ENCODE assay signal across 21 cellular contexts in genomic region chr16:81464279-81464678, GRCh38.
"Had no signal": no experiment of that assay in that cellular context is flagged by ENCODE, and none has a peak within 500 bp of the region (broad histone marks: within the 10 kb centered on the region; RNA-seq: fewer than 3 reads in every experiment).

No MANE protein-coding gene starts in this region.

- H3K4me2 ChIP-seq: hepatocyte had no signal

- H3K4me3 ChIP-seq: dorsolateral prefrontal cortex, hepatocyte, lower lobe of right lung, tibial nerve, uterus had no signal

- H3K9me3 Mint-ChIP-seq: activated naive CD8-positive, alpha-beta T cell treated with anti-CD3 and anti-CD28 coated beads for 36 hours; activated T-helper 1 cell treated with anti-CD3 and anti-CD28 coated beads, Interleukin-12 subunit alpha, Interleukin-12 subunit beta, Interleukin-2, Interleukin-4 antibody, amounts not matched to agents 30 ng/mL and 10 ng/mL and 1 ng/mL, durations not matched to agents 14 hours and 24 hours and 36 hours; stimulated activated naive CD8-positive, alpha-beta T cell treated with anti-CD3 and anti-CD28 coated beads, Interleukin-15, Interleukin-2, amounts not matched to agents 100 ng/mL and 50 ng/mL, for 24 hours had no signal

- DNase-seq: activated CD4-positive, alpha-beta T cell treated with anti-CD3 and anti-CD28 coated beads for 1 hour; activated CD4-positive, alpha-beta T cell treated with anti-CD3 and anti-CD28 coated beads, Interleukin-2, amount 50 U/mL, for 4 hours; activated gamma-delta T cell treated with Interleukin-2 at 50 U/mL for 16 hours; activated naive CD8-positive, alpha-beta T cell treated with anti-CD3 and anti-CD28 coated beads for 36 hours; activated T-cell treated with anti-CD3 and anti-CD28 coated beads for 4 hours; amniotic stem cell; dorsolateral prefrontal cortex; foreskin fibroblast; islet precursor cell; lower lobe of right lung; stimulated activated CD4-positive, alpha-beta T cell treated with anti-CD3 and anti-CD28 coated beads, Interleukin-12 subunit alpha, Interleukin-12 subunit beta, amount 100 ng/mL, for 4 hours; stimulated activated CD4-positive, alpha-beta T cell treated with anti-CD3 and anti-CD28 coated beads, Interleukin-1b, Interleukin-23, amount 100 ng/mL, for 48 hours; T-helper 17 cell; uterus had no signal

- H3K9me3 ChIP-seq: lower lobe of right lung, tibial nerve, uterus had no signal

- H3K27ac Mint-ChIP-seq: activated naive CD8-positive, alpha-beta T cell treated with anti-CD3 and anti-CD28 coated beads for 36 hours; activated T-helper 1 cell treated with anti-CD3 and anti-CD28 coated beads, Interleukin-12 subunit alpha, Interleukin-12 subunit beta, Interleukin-2, Interleukin-4 antibody, amounts not matched to agents 30 ng/mL and 10 ng/mL and 1 ng/mL, durations not matched to agents 14 hours and 24 hours and 36 hours; progenitor cell of endocrine pancreas; stimulated activated naive CD8-positive, alpha-beta T cell treated with anti-CD3 and anti-CD28 coated beads, Interleukin-15, Interleukin-2, amounts not matched to agents 100 ng/mL and 50 ng/mL, for 24 hours had no signal

- H3K27ac ChIP-seq: epithelial cell of prostate, hepatocyte, lower lobe of right lung, tibial nerve, uterus, VCaP had no signal

- H3K4me3 Mint-ChIP-seq: activated naive CD8-positive, alpha-beta T cell treated with anti-CD3 and anti-CD28 coated beads for 36 hours; activated T-helper 1 cell treated with anti-CD3 and anti-CD28 coated beads, Interleukin-12 subunit alpha, Interleukin-12 subunit beta, Interleukin-2, Interleukin-4 antibody, amounts not matched to agents 30 ng/mL and 10 ng/mL and 1 ng/mL, durations not matched to agents 14 hours and 24 hours and 36 hours; stimulated activated naive CD8-positive, alpha-beta T cell treated with anti-CD3 and anti-CD28 coated beads, Interleukin-15, Interleukin-2, amounts not matched to agents 100 ng/mL and 50 ng/mL, for 24 hours; T-helper 17 cell had no signal

- H3K27me3 Mint-ChIP-seq: activated naive CD8-positive, alpha-beta T cell treated with anti-CD3 and anti-CD28 coated beads for 36 hours; progenitor cell of endocrine pancreas; stimulated activated naive CD8-positive, alpha-beta T cell treated with anti-CD3 and anti-CD28 coated beads, Interleukin-15, Interleukin-2, amounts not matched to agents 100 ng/mL and 50 ng/mL, for 24 hours; T-helper 17 cell had no signal

- ATAC-seq: lower lobe of right lung, T-helper 17 cell had no signal

- H3K36me3 ChIP-seq: lower lobe of right lung, tibial nerve, uterus had no signal

- H3K27me3 ChIP-seq: dorsolateral prefrontal cortex, hepatocyte, tibial nerve, uterus had no signal
